Comparison of ENCODE assay signal across 8 cellular contexts in genomic region chr9:96620155-96620514, GRCh38. TPM values are rescaled to one million over a fixed set of nuclear protein-coding genes. Genes with fewer than 3 reads are reported as not detected.
A peak's percentile ranks its signal among the peaks of the same experiment; 100 is the strongest.
DNase-seq lines count a peak whose midpoint lies in the region; ATAC-seq, FAIRE-seq and TF ChIP-seq lines count a peak whose summit lies in the region.

No MANE protein-coding gene starts in this region.

- H2BK12ac ChIP-seq in neuronal stem cell (ENCODE audit: low read length), result no peak overlapping the region

- CTCF ChIA-PET in Panc1 (lab: Charles Lee), result no interaction called here

- no peak for DNase-seq in Panc1 (ENCODE audit: low read depth, low spot score)
- no peak for DNase-seq in epithelial cell of esophagus (ENCODE audit: low read depth)
- DNase-seq in neuronal stem cell (ENCODE audit: low spot score), result no peak
- DNase-seq in GM12892 (ENCODE audit: insufficient read length), result no peak
- DNase-seq in retina, result no peak
- no peak for DNase-seq in Karpas-422
- DNase-seq in COLO668 (lab: John Stamatoyannopoulos, UW; ENCODE audit: unreplicated experiment), result no peak

- H2BK5ac ChIP-seq in neuronal stem cell (ENCODE audit: low read length), result no peak overlapping the region

- no peak overlapping the region for H2BK15ac ChIP-seq in neuronal stem cell (ENCODE audit: low read length)

- peaks cover 0 to 14% (median 9%) of the 10 kb centered on the region in 11 experiments; a peak in 9 of 22 replicates for H3K9me3 ChIP-seq in BLaER1 treated with 17β-estradiol and CSF1 and Interleukin-3, amounts not matched to agents 10 nM and 100 nM (replicated peaks in 1 of 11)
- H3K9me3 ChIP-seq in Panc1 (ENCODE audit: control insufficient read depth, insufficient read depth, low read depth, low read length) (no peaks in the 10 kb centered on the region), neuronal stem cell (replicated peaks in 1 of 2; ENCODE audit: control insufficient read depth in 2 of 2, insufficient read depth in 1 of 2, low read depth in 1 of 2, low read length in 2 of 2) (no peaks in the 10 kb centered on the region), Karpas-422 (ENCODE audit: low read length) (no peaks in the 10 kb centered on the region)

- H2AFZ ChIP-seq in neuronal stem cell (ENCODE audit: low read length) (peak overlapping the region; percentile 88), Karpas-422 (ENCODE audit: low read length) (no peak overlapping the region)

- peak overlapping the region; percentile 65 to 75 (median 68) for H3K4me3 ChIP-seq in BLaER1 treated with 17β-estradiol and CSF1 and Interleukin-3, amounts not matched to agents 10 nM and 100 nM
- peak overlapping the region; percentile 57 to 66 for H3K4me3 ChIP-seq in Panc1 (ENCODE audit: low read depth in 2 of 2, low read length in 2 of 2)
- H3K4me3 ChIP-seq in epithelial cell of esophagus (ENCODE audit: low read length), result peak overlapping the region; percentile 53
- peak overlapping the region in 1 of 2 donors; percentile 75 for H3K4me3 ChIP-seq in neuronal stem cell (ENCODE audit: low read length in 2 of 2)
- no peak overlapping the region for H3K4me3 ChIP-seq in Karpas-422 (ENCODE audit: low read length)

- no peak overlapping the region for H3K18ac ChIP-seq in neuronal stem cell (ENCODE audit: low read length)

- WGBS in neuronal stem cell (ENCODE audit: extremely low coverage in 2 of 2, insufficient read length in 2 of 2, insufficient replicate concordance in 1 of 2), 2 donors, result no CpG with 5 or more reads among the region's 11 CpGs

- H3K79me2 ChIP-seq in Karpas-422 (ENCODE audit: low read length), result no peaks in the 10 kb centered on the region

- peaks cover 9 to 23% (median 15%) of the 10 kb centered on the region in 10 experiments; a peak in 19 of 20 replicates for H3K4me1 ChIP-seq in BLaER1 treated with 17β-estradiol and CSF1 and Interleukin-3, amounts not matched to agents 10 nM and 100 nM
- H3K4me1 ChIP-seq in Panc1 (ENCODE audit: control insufficient read depth, insufficient read depth, low read length) (peaks cover 21% of the 10 kb centered on the region), neuronal stem cell (ENCODE audit: control insufficient read depth in 2 of 2, insufficient read depth in 1 of 2, low read depth in 1 of 2, low read length in 2 of 2) (peaks cover 11 to 19% of the 10 kb centered on the region in 2 donors), Karpas-422 (ENCODE audit: low read length) (no peaks in the 10 kb centered on the region)

- H3K4ac ChIP-seq in neuronal stem cell (ENCODE audit: low read length), result no peak overlapping the region

- POLR2A ChIA-PET in Panc1 (lab: Charles Lee), result no interaction called here

- no peaks in the 10 kb centered on the region for H3K36me3 ChIP-seq in BLaER1 treated with 17β-estradiol and CSF1 and Interleukin-3, amounts not matched to agents 10 nM and 100 nM
- no peaks in the 10 kb centered on the region for H3K36me3 ChIP-seq in Panc1 (ENCODE audit: control insufficient read depth, insufficient read depth, low read length)
- no peaks in the 10 kb centered on the region for H3K36me3 ChIP-seq in neuronal stem cell (replicated peaks in 1 of 2; ENCODE audit: control insufficient read depth in 2 of 2, insufficient read depth in 2 of 2, low read length in 2 of 2)
- no peaks in the 10 kb centered on the region for H3K36me3 ChIP-seq in Karpas-422 (ENCODE audit: insufficient read depth, low read length)

- no peak overlapping the region for H3K23ac ChIP-seq in neuronal stem cell (ENCODE audit: low read depth, low read length, poor library complexity)

- H3K27me3 ChIP-seq in BLaER1 treated with 17β-estradiol and CSF1 and Interleukin-3, amounts not matched to agents 10 nM and 100 nM, result peaks cover 0 to 19% (median 15%) of the 10 kb centered on the region in 11 experiments; a peak in 19 of 22 replicates
- H3K27me3 ChIP-seq in Panc1 (ENCODE audit: control insufficient read depth, insufficient read depth, low read length) (no peaks in the 10 kb centered on the region), neuronal stem cell (ENCODE audit: control insufficient read depth in 3 of 3, insufficient read depth in 3 of 3, low read depth in 1 of 3, low read length in 3 of 3) (peaks cover 0 to 7% (median 0%) of the 10 kb centered on the region in 3 experiments), Karpas-422 (ENCODE audit: low read length) (no peaks in the 10 kb centered on the region)

- H3K14ac ChIP-seq in neuronal stem cell (ENCODE audit: low read length), result no peak overlapping the region

- in situ Hi-C loops in Panc1 (cut with HindIII; ENCODE audit: low pct_unique_long_range_greater_than_20kb, low sequenced_read_pairs), result no loop called here

- no peak overlapping the region for H2AK5ac ChIP-seq in neuronal stem cell (ENCODE audit: low read depth, low read length)

- H3K79me1 ChIP-seq in neuronal stem cell (ENCODE audit: low read depth, low read length), result peaks cover 13% of the 10 kb centered on the region

- H4K91ac ChIP-seq in neuronal stem cell (ENCODE audit: low read depth, low read length, poor library complexity), result no peak overlapping the region

- H3K9me2 ChIP-seq in Karpas-422 (replicated peaks; ENCODE audit: insufficient read depth, low read length), result no peaks in the 10 kb centered on the region

- no peak for TF ChIP-seq POLR2A in GM12892 (IDR thresholded peaks at IDR 0.05; ENCODE audit: low read depth, low read length)

- no peak overlapping the region; a peak in 1 of 22 replicates for H3K9ac ChIP-seq in BLaER1 treated with 17β-estradiol and CSF1 and Interleukin-3, amounts not matched to agents 10 nM and 100 nM
- H3K9ac ChIP-seq in neuronal stem cell (ENCODE audit: low read depth, low read length, poor library complexity) (no peak overlapping the region), Karpas-422 (ENCODE audit: low read length) (no peak overlapping the region)

- ATAC-seq in Panc1, result no peak

- TF ChIP-seq CTCF in Panc1 (IDR thresholded peaks at IDR 0.05), result no peak
- TF ChIP-seq CTCF in epithelial cell of esophagus (IDR thresholded peaks at IDR 0.05; ENCODE audit: insufficient read depth, low read depth, low read length, missing control alignments), result no peak

- no peak for FAIRE-seq in GM12892 (lab: Jason Lieb, UNC)

- intact Hi-C loops in Panc1 (cut with micrococcal nuclease; ENCODE audit: unreplicated experiment), result loop anchor here (10.0 kb wide), 1 partner anchor 1105 kb away; the partner anchor contains the start of gene PTCH1

- H3K27ac ChIP-seq in BLaER1 treated with 17β-estradiol and CSF1 and Interleukin-3, amounts not matched to agents 10 nM and 100 nM, result no peak overlapping the region
- H3K27ac ChIP-seq in Panc1 (ENCODE audit: low read length) (peak overlapping the region; percentile 80), neuronal stem cell (replicated peaks; ENCODE audit: low read length) (no peak overlapping the region), Karpas-422 (ENCODE audit: low read length) (no peak overlapping the region)

- H3K4me2 ChIP-seq in BLaER1 treated with 17β-estradiol and CSF1 and Interleukin-3, amounts not matched to agents 10 nM and 100 nM, result peak overlapping the region in 10 of 11 experiments; percentile 62 to 87 (median 80); a peak in 21 of 22 replicates
- H3K4me2 ChIP-seq in neuronal stem cell (ENCODE audit: insufficient read depth, low read length, poor library complexity, severe bottlenecking), result peak overlapping the region; percentile 52
- H3K4me2 ChIP-seq in Karpas-422 (ENCODE audit: low read depth, low read length, poor library complexity, severe bottlenecking), result no peak overlapping the region

- no TSS peak for BruUV-seq in Panc1 (replicated peaks; lab: Mats Ljungman, UMichigan)

- no peak overlapping the region for H2BK120ac ChIP-seq in neuronal stem cell (ENCODE audit: low read depth, low read length)

- H4K8ac ChIP-seq in neuronal stem cell (ENCODE audit: low read depth, low read length), result no peak overlapping the region

- H4K20me1 ChIP-seq in BLaER1 treated with 17β-estradiol and CSF1 and Interleukin-3, amounts not matched to agents 10 nM and 100 nM, result peaks cover 0 to 5% (median 0%) of the 10 kb centered on the region in 11 experiments; a peak in 1 of 22 replicates
- H4K20me1 ChIP-seq in Karpas-422 (ENCODE audit: insufficient read depth, low read depth, low read length), result no peaks in the 10 kb centered on the region

RNA-seq across cellular contexts. Expression of gene CDC14B, which starts 0.5 kb away (rescaled TPM):
- 11.8 TPM for total RNA-seq in Panc1 (2021; ENCODE audit: unreplicated experiment)
- 5.0 TPM for polyA plus RNA-seq in Panc1 (2012; ENCODE audit: insufficient read length)
- 19.2 TPM for polyA plus RNA-seq in neuronal stem cell (2013, experiment 1 of 2)
- 20.2 TPM for polyA plus RNA-seq in neuronal stem cell (2013, experiment 2 of 2)
- polyA plus RNA-seq in GM12892 (2012; ENCODE audit: missing spikeins), result 0.74 TPM
- total RNA-seq in Karpas-422 (2014; rRNA removed; shearing (Covaris generic); ENCODE audit: low replicate concordance), result 0.11 and 1.3 TPM in 2 replicates

RNA-seq across cellular contexts. Expression of gene PRXL2C, which starts 35.0 kb away (rescaled TPM):
- total RNA-seq in Panc1 (2021; ENCODE audit: unreplicated experiment), result 14.0 TPM
- polyA plus RNA-seq in Panc1 (2012; ENCODE audit: insufficient read length), result 5.6 TPM
- polyA plus RNA-seq in neuronal stem cell (2013, experiment 1 of 2), result 6.6 TPM
- 7.0 TPM for polyA plus RNA-seq in neuronal stem cell (2013, experiment 2 of 2)
- 3.9 TPM for polyA plus RNA-seq in GM12892 (2012; ENCODE audit: missing spikeins)
- total RNA-seq in Karpas-422 (2014; rRNA removed; shearing (Covaris generic); ENCODE audit: low replicate concordance), result 1.6 and 1.9 TPM in 2 replicates
